13 cellular contexts compared by ENCODE assay signal in genomic region chr12:53502983-53503728, GRCh38. TPM values are rescaled to one million over a fixed set of nuclear protein-coding genes. Genes with fewer than 3 reads are reported as not detected.
DNase-seq lines count a peak whose midpoint lies in the region; ATAC-seq and TF ChIP-seq lines count a peak whose summit lies in the region.
"Had no signal": no experiment of that assay in that cellular context is flagged by ENCODE, and none has a peak within 500 bp of the region (broad histone marks: within the 10 kb centered on the region; RNA-seq: fewer than 3 reads in every experiment).

No MANE protein-coding gene starts in this region.

- peaks cover 34 to 40% (median 40%) of the 10 kb centered on the region in 3 donors for H3K4me1 Mint-ChIP-seq in naive B cell

- H3K9me3 Mint-ChIP-seq in naive B cell = no peaks in the 10 kb centered on the region

- H3K27ac ChIP-seq in left ventricle myocardium inferior (replicated peaks) = peak overlapping the region; percentile 99
- peak overlapping the region; percentile 94 to 98 for H3K27ac ChIP-seq in ascending aorta

- no peaks in the 10 kb centered on the region for H3K9me3 ChIP-seq in left ventricle myocardium inferior (replicated peaks)
- H3K9me3 ChIP-seq in ascending aorta = no peaks in the 10 kb centered on the region
- H3K9me3 ChIP-seq: esophagus squamous epithelium had no signal

- intact Hi-C loops in left ventricle myocardium inferior (cut with micrococcal nuclease) = no loop called here
- intact Hi-C loops in Right ventricle myocardium inferior (cut with DNase I) = loop anchor here (5.0 kb wide), 1 partner anchor 51 kb away; the partner anchor contains the start of gene PCBP2
- intact Hi-C loops in ascending aorta (cut with DNase I) = loop anchor here (2.0 to 5.0 kb wide), 2 partner anchors 150 to 456 kb away; no protein-coding TSS in a partner anchor

- peaks cover 0 to 7% of the 10 kb centered on the region in 2 donors for H3K36me3 Mint-ChIP-seq in naive B cell

- H3K27ac Mint-ChIP-seq in naive B cell = no peak overlapping the region

- DNase-seq in left ventricle myocardium inferior = no peak
- DNase-seq in Right ventricle myocardium inferior (ENCODE audit: missing footprints) = no peak
- peak in 1 of 2 donors; percentile 61 for DNase-seq in ascending aorta (ENCODE audit: low spot score in 2 of 2)
- no peak for DNase-seq in naive B cell
- no peak for DNase-seq in NCI-H345 treated with DMSO at 0.1 percent for 48 hours (lab: John Stamatoyannopoulos, UW; ENCODE audit: unreplicated experiment)
- DNase-seq: esophagus squamous epithelium, NCI-H524 treated with DMSO at 0.1 percent for 48 hours, retina had no signal

- H3K27me3 ChIP-seq in left ventricle myocardium inferior (ENCODE audit: low read depth) = no peaks in the 10 kb centered on the region
- H3K27me3 ChIP-seq in ascending aorta = no peaks in the 10 kb centered on the region
- H3K27me3 ChIP-seq: esophagus squamous epithelium had no signal

- H3K4me1 ChIP-seq in left ventricle myocardium inferior = peaks cover 48% of the 10 kb centered on the region
- peaks cover 31 to 49% of the 10 kb centered on the region in 2 donors for H3K4me1 ChIP-seq in ascending aorta

- peaks cover 36% of the 10 kb centered on the region for H3K36me3 ChIP-seq in left ventricle myocardium inferior
- H3K36me3 ChIP-seq in ascending aorta = peaks cover 2 to 16% of the 10 kb centered on the region in 2 donors

- ATAC-seq in Right ventricle myocardium inferior (no peak), naive B cell (ENCODE audit: low read depth in 2 of 2) (no peak), HG02763 (IDR thresholded peaks at IDR 0.05; ENCODE audit: unreplicated experiment) (no peak), GM21737 (IDR thresholded peaks at IDR 0.05; ENCODE audit: unreplicated experiment) (no peak), GM21367 (IDR thresholded peaks at IDR 0.05; ENCODE audit: unreplicated experiment) (no peak)

- H3K4me3 ChIP-seq in left ventricle myocardium inferior = peak overlapping the region; percentile 80
- peak overlapping the region in 1 of 2 donors; percentile 69 for H3K4me3 ChIP-seq in ascending aorta

- H3K4me3 Mint-ChIP-seq in naive B cell = peak overlapping the region in 6 of 8 donors; percentile 9 to 76 (median 51)

- TF ChIP-seq CTCF in left ventricle myocardium inferior (IDR thresholded peaks at IDR 0.05; ENCODE audit: borderline replicate concordance) (no peak), ascending aorta (IDR thresholded peaks at IDR 0.05) (no peak)

- no peaks in the 10 kb centered on the region for H3K27me3 Mint-ChIP-seq in naive B cell

RNA-seq across cellular contexts. Expression of gene TARBP2, which starts 2.1 kb away (rescaled TPM):
- total RNA-seq in left ventricle myocardium inferior (12.9 TPM), Right ventricle myocardium inferior (10.9 TPM), ascending aorta (32.9 TPM)
- polyA plus RNA-seq in naive B cell (ENCODE audit: low read depth in 6 of 6) = 10 to 100 TPM; 14.8 to 29.0 (median 18.5) TPM

RNA-seq across cellular contexts. Expression of gene MAP3K12, which starts 3.9 kb away (rescaled TPM):
- total RNA-seq in left ventricle myocardium inferior (4.8 TPM), Right ventricle myocardium inferior (5.6 TPM), ascending aorta (20.8 TPM)
- 1 to 10 TPM in 4 of 6 donors, under 1 TPM in 1, not detected in 1; 1.00 to 1.8 (median 1.4) TPM for polyA plus RNA-seq in naive B cell (ENCODE audit: low read depth in 6 of 6)

RNA-seq across cellular contexts. Expression of gene NPFF, which starts 4.1 kb away (rescaled TPM):
- total RNA-seq in left ventricle myocardium inferior = not detected
- total RNA-seq in Right ventricle myocardium inferior = not detected
- 2.8 TPM for total RNA-seq in ascending aorta
- polyA plus RNA-seq in naive B cell (ENCODE audit: low read depth in 6 of 6) = not detected
- total RNA-seq: activated CD8-positive, alpha-beta memory T cell treated with anti-CD3 and anti-CD28 coated beads for 36 hours; SK-MEL-5 had no signal

RNA-seq across cellular contexts. Expression of gene PCBP2, which starts 51.3 kb away (rescaled TPM):
- total RNA-seq in left ventricle myocardium inferior = 530 TPM
- 494 TPM for total RNA-seq in Right ventricle myocardium inferior
- 354 TPM for total RNA-seq in ascending aorta
- 100 to 1,000 TPM; 116 to 172 (median 146) TPM for polyA plus RNA-seq in naive B cell (ENCODE audit: low read depth in 6 of 6)
